8 cellular contexts compared by ENCODE assay signal in genomic region chr3:127546970-127547733, GRCh38. TPM values are rescaled to one million over a fixed set of nuclear protein-coding genes. Genes with fewer than 3 reads are reported as not detected.
DNase-seq lines count a peak whose midpoint lies in the region; ATAC-seq, FAIRE-seq and TF ChIP-seq lines count a peak whose summit lies in the region.

No MANE protein-coding gene starts in this region.

- DNase-seq in kidney (peak; percentile 73), COLO829 (ENCODE audit: low spot score) (no peak), GF-D8 (lab: John Stamatoyannopoulos, UW) (no peak)
- DNase-seq in stimulated activated naive CD8-positive, alpha-beta T cell treated with anti-CD3 and anti-CD28 coated beads, Interleukin-15, amount 100 ng/mL, for 72 hours: no peak

- H3K9ac ChIP-seq in kidney (ENCODE audit: low read length in 2 of 2): peak overlapping the region in 1 of 2 donors; percentile 12

- TF ChIP-seq CTCF in brain (conservative IDR thresholded peaks at IDR 0.05) (no peak), kidney (IDR thresholded peaks at IDR 0.05; ENCODE audit: borderline replicate concordance, extremely low read depth, insufficient read depth) (no peak)

- H3K4me1 Mint-ChIP-seq in IgD-negative memory B cell (peaks cover 4 to 6% (median 5%) of the 10 kb centered on the region in 3 donors), brain (peaks cover 81% of the 10 kb centered on the region)
- H3K4me1 Mint-ChIP-seq in stimulated activated naive CD8-positive, alpha-beta T cell treated with anti-CD3 and anti-CD28 coated beads, Interleukin-15, amount 100 ng/mL, for 72 hours: peaks cover 17% of the 10 kb centered on the region

- H3K36me3 ChIP-seq in kidney (ENCODE audit: control insufficient read depth in 1 of 2, insufficient read depth in 2 of 2, low read length in 2 of 2): no peaks in the 10 kb centered on the region

- ATAC-seq in stimulated activated naive CD8-positive, alpha-beta T cell treated with anti-CD3 and anti-CD28 coated beads, Interleukin-15, amount 100 ng/mL, for 72 hours: peak; percentile 40
- ATAC-seq in HG03025 (IDR thresholded peaks at IDR 0.05; ENCODE audit: low FRiP score, unreplicated experiment) (no peak), GM21717 (IDR thresholded peaks at IDR 0.05; ENCODE audit: unreplicated experiment) (no peak)

- no peaks in the 10 kb centered on the region for H3K9me3 ChIP-seq in kidney (ENCODE audit: control insufficient read depth in 1 of 2, low read length in 2 of 2)

- H3K27ac Mint-ChIP-seq in IgD-negative memory B cell (no peak overlapping the region), brain (peak overlapping the region; percentile 28 to 95 (median 77))
- peak overlapping the region in 1 of 2 donors; percentile 38 for H3K27ac Mint-ChIP-seq in stimulated activated naive CD8-positive, alpha-beta T cell treated with anti-CD3 and anti-CD28 coated beads, Interleukin-15, amount 100 ng/mL, for 72 hours

- no peaks in the 10 kb centered on the region for H3K9me3 Mint-ChIP-seq in IgD-negative memory B cell
- H3K9me3 Mint-ChIP-seq in brain: peaks cover 0 to 6% (median 0%) of the 10 kb centered on the region in 5 experiments
- no peaks in the 10 kb centered on the region for H3K9me3 Mint-ChIP-seq in stimulated activated naive CD8-positive, alpha-beta T cell treated with anti-CD3 and anti-CD28 coated beads, Interleukin-15, amount 100 ng/mL, for 72 hours

- H3K36me3 Mint-ChIP-seq in IgD-negative memory B cell (no peaks in the 10 kb centered on the region), brain (no peaks in the 10 kb centered on the region)

- intact Hi-C loops in kidney (cut with DNase I): no loop called here

- no peak overlapping the region for H3K4me3 ChIP-seq in kidney (ENCODE audit: low read length in 2 of 2)

- H3K27ac ChIP-seq in kidney (ENCODE audit: low read depth in 2 of 2, low read length in 2 of 2): no peak overlapping the region

- H3K4me3 Mint-ChIP-seq in IgD-negative memory B cell: peak overlapping the region; percentile 19 to 92 (median 82)
- H3K4me3 Mint-ChIP-seq in brain: peak overlapping the region; percentile 56 to 70 (median 64)
- H3K4me3 Mint-ChIP-seq in stimulated activated naive CD8-positive, alpha-beta T cell treated with anti-CD3 and anti-CD28 coated beads, Interleukin-15, amount 100 ng/mL, for 72 hours: peak overlapping the region; percentile 59 to 80

- peaks cover 0 to 6% of the 10 kb centered on the region in 2 donors for H3K4me1 ChIP-seq in kidney (ENCODE audit: control insufficient read depth in 1 of 2, insufficient read depth in 1 of 2, low read depth in 1 of 2, low read length in 2 of 2)

- H3K27me3 Mint-ChIP-seq in IgD-negative memory B cell (peaks cover 2% of the 10 kb centered on the region), brain (peaks cover 3% of the 10 kb centered on the region)
- H3K27me3 Mint-ChIP-seq in stimulated activated naive CD8-positive, alpha-beta T cell treated with anti-CD3 and anti-CD28 coated beads, Interleukin-15, amount 100 ng/mL, for 72 hours: peaks cover 10% of the 10 kb centered on the region

- FAIRE-seq in kidney (lab: Jason Lieb, UNC): no peak

RNA-seq across cellular contexts. Expression of gene TPRA1, which starts 43.4 kb away (rescaled TPM):
- polyA plus RNA-seq in IgD-negative memory B cell (23.7 TPM), brain (ENCODE audit: insufficient read depth, low read depth, low replicate concordance) (19.0 TPM), kidney (ENCODE audit: insufficient read depth, low read depth, low replicate concordance) (35.4 TPM)
- 36.4 TPM for total RNA-seq in kidney

RNA-seq across cellular contexts. Expression of gene MCM2, which starts 51.1 kb away (rescaled TPM):
- polyA plus RNA-seq in IgD-negative memory B cell (26.1 TPM), brain (ENCODE audit: insufficient read depth, low read depth, low replicate concordance) (114 TPM), kidney (ENCODE audit: insufficient read depth, low read depth, low replicate concordance) (3.3 TPM)
- 8.8 TPM for total RNA-seq in kidney

Comparison
In these comparisons a context has a peak if more than half of its experiments do, and no peak if none do; other contexts are left out.
1. H3K27ac Mint-ChIP-seq: peak in brain (5 of 5); none in IgD-negative memory B cell (0 of 3).
2. Peak in every context shown above with its lines, with median percentiles within 50 percentile points of each other: H3K4me3 Mint-ChIP-seq.